In genomic region chr7:2802504-2803341, GRCh38 we compare ENCODE assay signal across 1 cellular context.
TF ChIP-seq lines count a peak whose summit lies in the region.

No MANE protein-coding gene starts in this region.

TF ChIP-seq in HepG2, 621 proteins besides CTCF, POLR2A, EP300 and RAD21 (continued from another document and continues in another):
- TF ChIP-seq HMGXB4 (CRISPR knock-in tag; IDR thresholded peaks at IDR 0.05; ENCODE audit: borderline replicate concordance in 1 of 2, low read depth in 1 of 2) (peak; percentile 28 to 54; a peak in 2 of 4 replicates), ZKSCAN8 (CRISPR knock-in tag; IDR thresholded peaks at IDR 0.05; ENCODE audit: borderline replicate concordance) (peak; percentile 69; the same call in 1 of the 2 replicates), LBX2 (CRISPR knock-in tag; IDR thresholded peaks at IDR 0.05; ENCODE audit: borderline replicate concordance) (no peak), SRSF1 (optimal IDR thresholded peaks at IDR 0.05; ENCODE audit: low read depth, low read length) (no peak), ZNF20 (CRISPR knock-in tag; IDR thresholded peaks at IDR 0.05) (no peak), IKZF4 (CRISPR knock-in tag; IDR thresholded peaks at IDR 0.05; ENCODE audit: borderline replicate concordance, low read depth, not compliant biosample characterization) (no peak), MNT (IDR thresholded peaks at IDR 0.05) (no peak), CSRNP1 (CRISPR knock-in tag; IDR thresholded peaks at IDR 0.05) (no peak), HNRNPLL (IDR thresholded peaks at IDR 0.05; ENCODE audit: low read depth, low read length, poor library complexity, severe bottlenecking) (no peak), ZNF614 (CRISPR knock-in tag; IDR thresholded peaks at IDR 0.05; ENCODE audit: borderline replicate concordance) (0 out of 2 replicates have a peak, but pooled peaks have one; percentile 4), ZNF33A (CRISPR knock-in tag; IDR thresholded peaks at IDR 0.05; ENCODE audit: borderline replicate concordance) (no peak), KDM4B (CRISPR knock-in tag; IDR thresholded peaks at IDR 0.05) (no peak), POLR2G (IDR thresholded peaks at IDR 0.05; ENCODE audit: low read depth, low read length) (peak; percentile 80), ZNF335 (CRISPR knock-in tag; IDR thresholded peaks at IDR 0.05) (peak; percentile 75; the same call in 1 of the 2 replicates), MIER3 (CRISPR knock-in tag; IDR thresholded peaks at IDR 0.05; ENCODE audit: borderline replicate concordance) (peak; percentile 90; the same call in 1 of the 2 replicates), MEIS2 (CRISPR knock-in tag; IDR thresholded peaks at IDR 0.05) (no peak; the same call in 1 of the 2 replicates), NFE2 (CRISPR knock-in tag; IDR thresholded peaks at IDR 0.05) (no peak), RBM39 (IDR thresholded peaks at IDR 0.05; ENCODE audit: low read depth, low read length, poor library complexity, severe bottlenecking) (no peak), MTF2 (CRISPR knock-in tag; IDR thresholded peaks at IDR 0.05; ENCODE audit: borderline replicate concordance) (no peak), ZXDC (CRISPR knock-in tag; IDR thresholded peaks at IDR 0.05) (no peak), MAZ (IDR thresholded peaks at IDR 0.05; ENCODE audit: borderline replicate concordance, low read depth, low read length) (no peak), MAZ (CRISPR knock-in tag; IDR thresholded peaks at IDR 0.05; ENCODE audit: low read depth) (no peak), ZBTB37 (CRISPR knock-in tag; IDR thresholded peaks at IDR 0.05) (0 out of 2 replicates have a peak, but pooled peaks have one; percentile 19), ZNF564 (CRISPR knock-in tag; IDR thresholded peaks at IDR 0.05) (0 out of 2 replicates have a peak, but pooled peaks have one; percentile 48), CHCHD3 (CRISPR knock-in tag; IDR thresholded peaks at IDR 0.05) (no peak), PRDM4 (CRISPR knock-in tag; IDR thresholded peaks at IDR 0.05; ENCODE audit: borderline replicate concordance) (no peak), ZNF225 (CRISPR knock-in tag; IDR thresholded peaks at IDR 0.05) (no peak), THRA (CRISPR knock-in tag; IDR thresholded peaks at IDR 0.05; ENCODE audit: borderline replicate concordance) (no peak), GZF1 (CRISPR knock-in tag; IDR thresholded peaks at IDR 0.05) (no peak), ZNF543 (CRISPR knock-in tag; IDR thresholded peaks at IDR 0.05) (no peak), YEATS4 (CRISPR knock-in tag; IDR thresholded peaks at IDR 0.05; ENCODE audit: borderline replicate concordance) (no peak), NAIF1 (CRISPR knock-in tag; IDR thresholded peaks at IDR 0.05; ENCODE audit: borderline replicate concordance) (no peak), ZNF441 (CRISPR knock-in tag; IDR thresholded peaks at IDR 0.05; ENCODE audit: borderline replicate concordance) (0 out of 2 replicates have a peak, but pooled peaks have one; percentile 1), TP53 (CRISPR knock-in tag; conservative IDR thresholded peaks at IDR 0.05) (no peak), HOMEZ (CRISPR knock-in tag; IDR thresholded peaks at IDR 0.05; ENCODE audit: low read depth) (peak; percentile 61; the same call in 1 of the 2 replicates), SOX13 (IDR thresholded peaks at IDR 0.05) (no peak; the same call in 1 of the 2 replicates), SOX13 (CRISPR knock-in tag; conservative IDR thresholded peaks at IDR 0.05 in 1 of 2, IDR thresholded peaks at IDR 0.05 in 1 of 2) (peak in 1 of 2 experiments; percentile 83; a peak in 2 of 4 replicates), ETS1 (CRISPR knock-in tag; IDR thresholded peaks at IDR 0.05) (no peak), GPBP1L1 (CRISPR knock-in tag; IDR thresholded peaks at IDR 0.05) (no peak), RCOR2 (CRISPR knock-in tag; IDR thresholded peaks at IDR 0.05) (0 out of 2 replicates have a peak, but pooled peaks have one; percentile 47), EEA1 (CRISPR knock-in tag; IDR thresholded peaks at IDR 0.05; ENCODE audit: borderline replicate concordance) (no peak)
